ENCODE assay signal across 10 cellular contexts in the genomic region with DNA sequence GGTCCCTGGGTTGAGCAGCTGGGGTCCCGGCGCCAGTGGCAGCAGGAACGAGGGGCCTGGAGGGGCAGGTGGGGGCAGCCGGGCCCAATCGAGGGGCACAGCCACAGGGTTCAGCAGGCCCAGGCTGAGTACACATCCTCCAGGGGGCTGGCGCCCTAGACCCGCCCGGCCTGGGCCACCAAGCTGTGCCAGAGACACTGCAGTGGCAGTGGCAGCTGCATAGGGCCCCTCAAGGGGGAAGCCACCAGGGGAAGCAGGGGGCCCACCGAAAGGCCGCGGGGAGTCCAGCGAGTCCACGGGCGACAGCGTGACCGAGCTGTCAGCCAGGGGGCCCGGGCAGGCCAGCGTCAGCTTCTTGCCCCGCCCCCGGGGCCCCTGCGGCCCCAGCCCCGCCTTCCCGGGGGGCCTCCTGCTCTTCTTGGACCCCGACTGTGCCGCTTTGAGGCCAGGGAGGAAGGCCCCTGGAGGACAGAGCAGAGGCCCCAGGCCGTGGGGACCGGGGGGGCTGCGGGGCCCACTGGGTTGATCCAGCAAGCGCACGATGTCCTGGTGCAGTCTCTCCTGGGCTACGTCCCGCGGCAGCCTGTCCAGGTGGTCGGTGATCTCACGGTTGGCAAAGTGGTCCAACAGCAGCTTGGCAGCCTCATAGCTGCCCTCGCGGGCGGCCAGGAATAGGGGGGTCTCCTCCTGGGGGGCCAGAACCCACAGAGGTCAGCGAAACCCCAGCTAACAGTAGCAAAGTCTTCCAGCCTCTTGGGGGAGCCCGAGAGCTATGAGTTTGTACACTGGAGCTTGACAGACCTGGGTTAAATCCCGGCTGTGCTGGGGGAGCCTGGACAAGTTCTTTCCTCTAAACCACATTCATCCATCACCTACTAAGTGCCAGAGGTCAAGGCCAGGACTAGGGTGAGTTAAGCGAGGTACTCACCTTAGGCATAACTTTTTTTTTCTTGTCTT. TPM values are rescaled to one million over a fixed set of nuclear protein-coding genes. Genes with fewer than 3 reads are reported as not detected.
DNase-seq lines count a peak whose midpoint lies in the region; ATAC-seq and TF ChIP-seq lines count a peak whose summit lies in the region.
"Had no signal": no experiment of that assay in that cellular context is flagged by ENCODE, and none has a peak within 500 bp of the region (broad histone marks: within the 10 kb centered on the region; RNA-seq: fewer than 3 reads in every experiment).

No MANE protein-coding gene starts in this region.

- H3K4me1 ChIP-seq in breast epithelium: no peaks in the 10 kb centered on the region

- H3K27ac ChIP-seq in breast epithelium: no peak overlapping the region

- peaks cover 3% of the 10 kb centered on the region for H3K9me3 Mint-ChIP-seq in MCF 10A (ENCODE audit: unreplicated experiment)
- H3K9me3 Mint-ChIP-seq in chondrocyte (ENCODE audit: low read depth): no peaks in the 10 kb centered on the region
- peaks cover 7% of the 10 kb centered on the region for H3K9me3 Mint-ChIP-seq in stimulated activated memory B cell treated with anti-CD40 and anti-IgM and Interleukin-4, amounts not matched to agents 10 μg/mL and 1 μg/mL and 100 μg/mL, for 72 hours

- intact Hi-C loops in MCF 10A (cut with micrococcal nuclease) (no loop called here), breast epithelium (cut with DNase I; ENCODE audit: low total_unique reads) (no loop called here)

- H3K9me3 ChIP-seq in breast epithelium (peaks cover 18 to 26% of the 10 kb centered on the region in 2 donors), MG63 (peaks cover 25% of the 10 kb centered on the region)

- TF ChIP-seq POLR2A in breast epithelium (IDR thresholded peaks at IDR 0.05): no peak

- CTCF ChIA-PET in MCF 10A (lab: Yijun Ruan, JAX): interaction anchor here (0.6 to 1.8 kb wide), 25 partner anchors 10 to 399 kb away, joined by 3 to 7 read pairs (median 4); no protein-coding TSS in a partner anchor

- no peak overlapping the region for H3K4me3 ChIP-seq in breast epithelium
- no peak overlapping the region for H3K4me3 ChIP-seq in MG63

- BruUV-seq in MCF 10A (replicated peaks; lab: Mats Ljungman, UMichigan): no TSS peak

- H3K27ac Mint-ChIP-seq in MCF 10A (ENCODE audit: low read depth, unreplicated experiment) (no peak overlapping the region), chondrocyte (ENCODE audit: unreplicated experiment) (peak overlapping the region; percentile 75)
- H3K27ac Mint-ChIP-seq in stimulated activated memory B cell treated with anti-CD40 and anti-IgM and Interleukin-4, amounts not matched to agents 10 μg/mL and 1 μg/mL and 100 μg/mL, for 72 hours: no peak overlapping the region

- no peaks in the 10 kb centered on the region for H3K36me3 Mint-ChIP-seq in MCF 10A (ENCODE audit: insufficient read depth, unreplicated experiment)
- H3K36me3 Mint-ChIP-seq in chondrocyte (ENCODE audit: low read depth): peaks cover 30% of the 10 kb centered on the region
- H3K36me3 Mint-ChIP-seq in stimulated activated memory B cell treated with anti-CD40 and anti-IgM and Interleukin-4, amounts not matched to agents 10 μg/mL and 1 μg/mL and 100 μg/mL, for 72 hours: no peaks in the 10 kb centered on the region

- H3K27me3 ChIP-seq in breast epithelium: no peaks in the 10 kb centered on the region
- H3K27me3 ChIP-seq in MG63: no peaks in the 10 kb centered on the region

- H3K4me1 Mint-ChIP-seq in MCF 10A (ENCODE audit: insufficient read depth, unreplicated experiment): no peaks in the 10 kb centered on the region
- peaks cover 3% of the 10 kb centered on the region for H3K4me1 Mint-ChIP-seq in chondrocyte (ENCODE audit: low read depth)
- no peaks in the 10 kb centered on the region for H3K4me1 Mint-ChIP-seq in stimulated activated memory B cell treated with anti-CD40 and anti-IgM and Interleukin-4, amounts not matched to agents 10 μg/mL and 1 μg/mL and 100 μg/mL, for 72 hours

- H3K4me3 Mint-ChIP-seq in MCF 10A (ENCODE audit: unreplicated experiment): no peak overlapping the region
- no peak overlapping the region for H3K4me3 Mint-ChIP-seq in chondrocyte (ENCODE audit: unreplicated experiment)
- no peak overlapping the region for H3K4me3 Mint-ChIP-seq in stimulated activated memory B cell treated with anti-CD40 and anti-IgM and Interleukin-4, amounts not matched to agents 10 μg/mL and 1 μg/mL and 100 μg/mL, for 72 hours

- TF ChIP-seq CTCF in MCF 10A (IDR thresholded peaks at IDR 0.05; ENCODE audit: unreplicated experiment) (peak; percentile 50), breast epithelium (IDR thresholded peaks at IDR 0.05) (no peak), chondrocyte (IDR thresholded peaks at IDR 0.05) (peak; percentile 76)

- H3K27me3 Mint-ChIP-seq in MCF 10A (ENCODE audit: insufficient read depth, unreplicated experiment) (no peaks in the 10 kb centered on the region), chondrocyte (ENCODE audit: low read depth) (no peaks in the 10 kb centered on the region)
- peaks cover 14% of the 10 kb centered on the region for H3K27me3 Mint-ChIP-seq in stimulated activated memory B cell treated with anti-CD40 and anti-IgM and Interleukin-4, amounts not matched to agents 10 μg/mL and 1 μg/mL and 100 μg/mL, for 72 hours

- peak; percentile 66 for DNase-seq in MCF 10A (ENCODE audit: unreplicated experiment)
- DNase-seq in breast epithelium (ENCODE audit: low spot score in 2 of 2): no peak
- peak; percentile 42 for DNase-seq in NCI-H1105 treated with DMSO at 0.1 percent for 48 hours (lab: John Stamatoyannopoulos, UW)
- no peak for DNase-seq in chondrocyte (ENCODE audit: low spot score)
- DNase-seq in foreskin melanocyte: no peak
- no peak for DNase-seq in MG63
- DNase-seq: glutamatergic neuron had no signal

- POLR2A ChIA-PET in MCF 10A (lab: Yijun Ruan, JAX): interaction anchor here (0.9 kb wide), 1 partner anchor 219 kb away, joined by 3 read pairs; no protein-coding TSS in a partner anchor

- peaks cover 6% of the 10 kb centered on the region for H3K36me3 ChIP-seq in breast epithelium
- peaks cover 6% of the 10 kb centered on the region; the same call in 1 of the 2 replicates for H3K36me3 ChIP-seq in MG63

- peak; percentile 36 for ATAC-seq in stimulated activated memory B cell treated with anti-CD40 and anti-IgM and Interleukin-4, amounts not matched to agents 10 μg/mL and 1 μg/mL and 100 μg/mL, for 72 hours
- no peak for ATAC-seq in HG03469 (IDR thresholded peaks at IDR 0.05; ENCODE audit: unreplicated experiment)

RNA-seq across cellular contexts. Expression of a gene that starts 39.5 kb away (rescaled TPM):
- total RNA-seq in MCF 10A (2022): 3.7 and 7.7 TPM in 2 replicates
- 10 to 100 TPM; 22.0 to 36.4 (median 22.7) TPM for total RNA-seq in breast epithelium
- 78.6 to 559 TPM (median 553 TPM) in 3 replicates for total RNA-seq in chondrocyte
- total RNA-seq in MG63 (2014; rRNA removed; shearing (Covaris generic); ENCODE audit: low replicate concordance): 0.44 and 0.56 TPM in 2 replicates
- total RNA-seq: T-helper 1 cell treated with Interleukin-12 subunit alpha and Interleukin-12 subunit beta and Interleukin-4 antibody, amounts not matched to agents 30 ng/mL and 1 ng/mL, for 36 hours had no signal

RNA-seq across cellular contexts. Expression of a gene that starts 54.1 kb away (rescaled TPM):
- 22.6 and 24.2 TPM in 2 replicates for total RNA-seq in MCF 10A (2022)
- 10 to 100 TPM; 11.0 to 22.9 (median 14.9) TPM for total RNA-seq in breast epithelium
- 49.3 to 98.0 TPM (median 96.3 TPM) in 3 replicates for total RNA-seq in chondrocyte
- 90.8 and 120 TPM in 2 replicates for total RNA-seq in MG63 (2014; rRNA removed; shearing (Covaris generic); ENCODE audit: low replicate concordance)

Comparison
In these comparisons a context has a peak if more than half of its experiments do, and no peak if none do; other contexts are left out.
1. DNase-seq: peak in MCF 10A (single experiment) and NCI-H1105 treated with DMSO at 0.1 percent for 48 hours (single experiment); none in breast epithelium (0 of 2), chondrocyte (single experiment), foreskin melanocyte (single experiment) and MG63 (single experiment).
2. CTCF ChIP-seq: peak in MCF 10A (single experiment) and chondrocyte (single experiment); none in breast epithelium (0 of 3).